ENCODE assay signal across 22 cellular contexts in genomic region chr20:36865861-36866149, GRCh38. TPM values are rescaled to one million over a fixed set of nuclear protein-coding genes. Genes with fewer than 3 reads are reported as not detected.
DNase-seq lines count a peak whose midpoint lies in the region; ATAC-seq and TF ChIP-seq lines count a peak whose summit lies in the region.
"Had no signal": no experiment of that assay in that cellular context is flagged by ENCODE, and none has a peak within 500 bp of the region (broad histone marks: within the 10 kb centered on the region; RNA-seq: fewer than 3 reads in every experiment).

No MANE protein-coding gene starts in this region.

- CTCF ChIA-PET in activated B cell treated with CpG ODN at 0.5 μM for 24 hours (lab: Charles Lee): no interaction called here

- no peak overlapping the region for H3K27ac Mint-ChIP-seq in natural killer cell
- no peak overlapping the region for H3K27ac Mint-ChIP-seq in natural killer cell treated with Interleukin-12 subunit alpha and Interleukin-12 subunit beta and Interleukin-15 and Interleukin-18, amount 100 ng/mL, for 72 hours
- H3K27ac Mint-ChIP-seq in activated B cell treated with CpG ODN at 0.5 μM for 24 hours: no peak overlapping the region
- peak overlapping the region in 3 of 6 donors; percentile 1 to 93 (median 63) for H3K27ac Mint-ChIP-seq in naive B cell
- H3K27ac Mint-ChIP-seq: activated naive CD4-positive, alpha-beta T cell treated with anti-CD3 and anti-CD28 coated beads, Interleukin-2, amount 10 ng/mL, durations not matched to agents 7 days and 5 days; activated T-cell treated with anti-CD3 and anti-CD28 coated beads, Interleukin-2, amount 50 U/mL, for 24 hours had no signal

- H3K4me3 Mint-ChIP-seq in natural killer cell (peak overlapping the region; percentile 28), activated B cell treated with CpG ODN at 0.5 μM for 24 hours (peak overlapping the region; percentile 11), naive B cell (peak overlapping the region in 6 of 8 donors; percentile 51 to 87 (median 63))
- H3K4me3 Mint-ChIP-seq in natural killer cell treated with Interleukin-12 subunit alpha and Interleukin-12 subunit beta and Interleukin-15 and Interleukin-18, amount 100 ng/mL, for 72 hours: no peak overlapping the region
- H3K4me3 Mint-ChIP-seq: activated T-cell treated with anti-CD3 and anti-CD28 coated beads, Interleukin-2, amount 50 U/mL, for 24 hours had no signal

- H3K4me1 Mint-ChIP-seq in natural killer cell (peaks cover 0 to 10% of the 10 kb centered on the region in 2 donors), activated B cell treated with CpG ODN at 0.5 μM for 24 hours (peaks cover 45% of the 10 kb centered on the region), naive B cell (peaks cover 37 to 43% (median 42%) of the 10 kb centered on the region in 3 donors)
- peaks cover 6 to 8% of the 10 kb centered on the region in 2 donors for H3K4me1 Mint-ChIP-seq in natural killer cell treated with Interleukin-12 subunit alpha and Interleukin-12 subunit beta and Interleukin-15 and Interleukin-18, amount 100 ng/mL, for 72 hours (ENCODE audit: low read depth in 2 of 2)

- no peak overlapping the region for H3K4me3 ChIP-seq in sigmoid colon
- H3K4me3 ChIP-seq: left lung, upper lobe of right lung had no signal

- no peaks in the 10 kb centered on the region for H3K9me3 ChIP-seq in sigmoid colon
- H3K9me3 ChIP-seq: left lung, upper lobe of right lung had no signal

- no peaks in the 10 kb centered on the region for H3K36me3 Mint-ChIP-seq in natural killer cell
- no peaks in the 10 kb centered on the region for H3K36me3 Mint-ChIP-seq in natural killer cell treated with Interleukin-12 subunit alpha and Interleukin-12 subunit beta and Interleukin-15 and Interleukin-18, amount 100 ng/mL, for 72 hours
- peaks cover 3% of the 10 kb centered on the region for H3K36me3 Mint-ChIP-seq in activated B cell treated with CpG ODN at 0.5 μM for 24 hours (ENCODE audit: low read depth)
- no peaks in the 10 kb centered on the region for H3K36me3 Mint-ChIP-seq in naive B cell
- H3K36me3 Mint-ChIP-seq: activated naive CD4-positive, alpha-beta T cell treated with anti-CD3 and anti-CD28 coated beads, Interleukin-2, amount 10 ng/mL, durations not matched to agents 7 days and 5 days had no signal

- DNase-seq in natural killer cell (no peak), activated B cell treated with CpG ODN at 0.5 μM for 24 hours (no peak), naive B cell (no peak), sigmoid colon (no peak), posterior cingulate gyrus (no peak)
- no peak for DNase-seq in natural killer cell treated with Interleukin-12 subunit alpha and Interleukin-12 subunit beta and Interleukin-15 and Interleukin-18, amount 100 ng/mL, for 72 hours (ENCODE audit: low spot score)
- DNase-seq: activated CD4-positive, CD25-positive, alpha-beta regulatory T cell treated with anti-CD3 and anti-CD28 coated beads, Interleukin-2, amount 50 U/mL, for 72 hours; activated naive CD4-positive, alpha-beta T cell treated with anti-CD3 and anti-CD28 coated beads, Interleukin-2, amount 10 ng/mL, durations not matched to agents 7 days and 5 days; activated T-cell treated with anti-CD3 and anti-CD28 coated beads, Interleukin-2, amount 50 U/mL, for 24 hours; effector CD4-positive, alpha-beta T cell; foreskin fibroblast; HCEC 1CT; left lung; MV-4-11; NCI-H1694; nucleus accumbens; retina; upper lobe of right lung had no signal

- TF ChIP-seq POLR2A in sigmoid colon (IDR thresholded peaks at IDR 0.05): no peak

- H3K9me3 Mint-ChIP-seq in natural killer cell: no peaks in the 10 kb centered on the region
- H3K9me3 Mint-ChIP-seq in natural killer cell treated with Interleukin-12 subunit alpha and Interleukin-12 subunit beta and Interleukin-15 and Interleukin-18, amount 100 ng/mL, for 72 hours: no peaks in the 10 kb centered on the region
- H3K9me3 Mint-ChIP-seq in activated B cell treated with CpG ODN at 0.5 μM for 24 hours: no peaks in the 10 kb centered on the region
- H3K9me3 Mint-ChIP-seq in naive B cell: no peaks in the 10 kb centered on the region
- H3K9me3 Mint-ChIP-seq: activated naive CD4-positive, alpha-beta T cell treated with anti-CD3 and anti-CD28 coated beads, Interleukin-2, amount 10 ng/mL, durations not matched to agents 7 days and 5 days; activated T-cell treated with anti-CD3 and anti-CD28 coated beads, Interleukin-2, amount 50 U/mL, for 24 hours had no signal

- ATAC-seq in natural killer cell (no peak), activated B cell treated with CpG ODN at 0.5 μM for 24 hours (ENCODE audit: low read depth) (no peak), naive B cell (ENCODE audit: low read depth in 2 of 2) (no peak), HG02938 (IDR thresholded peaks at IDR 0.05; ENCODE audit: unreplicated experiment) (no peak)
- ATAC-seq in natural killer cell treated with Interleukin-12 subunit alpha and Interleukin-12 subunit beta and Interleukin-15 and Interleukin-18, amount 100 ng/mL, for 72 hours: no peak
- ATAC-seq: left lung, upper lobe of right lung had no signal

- intact Hi-C loops in natural killer cell (cut with micrococcal nuclease): no loop called here
- intact Hi-C loops in activated B cell treated with CpG ODN at 0.5 μM for 24 hours (cut with micrococcal nuclease): loop anchor here (2.0 kb wide), 2 partner anchors 119 to 261 kb away; partner anchors contain the start of genes NDRG3 and RAB5IF
- intact Hi-C loops in sigmoid colon (cut with DNase I): loop anchor here (10.0 kb wide), 2 partner anchors 51 to 401 kb away; no protein-coding TSS in a partner anchor
- intact Hi-C loops in posterior cingulate gyrus (cut with DNase I): loop anchor here (1.0 kb wide), 1 partner anchor 34 kb away; no protein-coding TSS in a partner anchor

- H3K27me3 Mint-ChIP-seq in natural killer cell (ENCODE audit: low read depth in 2 of 2) (peaks cover 0 to 6% of the 10 kb centered on the region in 2 donors), activated B cell treated with CpG ODN at 0.5 μM for 24 hours (no peaks in the 10 kb centered on the region), naive B cell (no peaks in the 10 kb centered on the region)
- H3K27me3 Mint-ChIP-seq in natural killer cell treated with Interleukin-12 subunit alpha and Interleukin-12 subunit beta and Interleukin-15 and Interleukin-18, amount 100 ng/mL, for 72 hours: peaks cover 9 to 10% of the 10 kb centered on the region in 2 donors

- no peaks in the 10 kb centered on the region for H3K27me3 ChIP-seq in sigmoid colon
- H3K27me3 ChIP-seq: upper lobe of right lung had no signal

- H3K36me3 ChIP-seq in sigmoid colon: no peaks in the 10 kb centered on the region
- H3K36me3 ChIP-seq: left lung, upper lobe of right lung had no signal

- TF ChIP-seq CTCF in natural killer cell (IDR thresholded peaks at IDR 0.05): no peak
- TF ChIP-seq CTCF in activated B cell treated with CpG ODN at 0.5 μM for 24 hours (IDR thresholded peaks at IDR 0.05): no peak
- no peak for TF ChIP-seq CTCF in sigmoid colon (IDR thresholded peaks at IDR 0.05)

- TF ChIP-seq EP300 in sigmoid colon (IDR thresholded peaks at IDR 0.05): no peak

- peaks cover 0 to 26% (median 24%) of the 10 kb centered on the region in 4 donors for H3K4me1 ChIP-seq in sigmoid colon

- peak overlapping the region in 1 of 4 donors; percentile 10 for H3K27ac ChIP-seq in sigmoid colon
- H3K27ac ChIP-seq: left lung had no signal

- POLR2A ChIA-PET in activated B cell treated with CpG ODN at 0.5 μM for 24 hours (lab: Charles Lee): interaction anchor here (5.2 kb wide), 1 partner anchor 30 kb away, joined by 44 read pairs; no protein-coding TSS in a partner anchor

RNA-seq across cellular contexts. Expression of gene TLDC2, which starts 10.1 kb away (rescaled TPM):
- 1 to 10 TPM in 1 of 3 donors, not detected in 2; 1.4 TPM for total RNA-seq in natural killer cell
- under 1 TPM in 1 of 2 donors, not detected in 1; 0.39 TPM for total RNA-seq in natural killer cell treated with Interleukin-12 subunit alpha and Interleukin-12 subunit beta and Interleukin-15 and Interleukin-18, amount 100 ng/mL, for 72 hours
- total RNA-seq in activated B cell treated with CpG ODN at 0.5 μM for 24 hours: not detected in 2 replicates
- under 1 TPM in 1 of 6 donors, not detected in 5; 0.27 TPM for polyA plus RNA-seq in naive B cell (ENCODE audit: low read depth in 6 of 6)
- under 1 TPM in 1 of 4 donors, not detected in 3; 0.36 TPM for total RNA-seq in sigmoid colon
- polyA plus RNA-seq in sigmoid colon: 10 to 100 TPM; 14.6 to 25.8 (median 24.3) TPM
- total RNA-seq: chondrocyte, RPMI7951 had no signal
- polyA plus RNA-seq: CD14-positive monocyte had no signal
